12 cellular contexts compared by ENCODE assay signal in the genomic region with DNA sequence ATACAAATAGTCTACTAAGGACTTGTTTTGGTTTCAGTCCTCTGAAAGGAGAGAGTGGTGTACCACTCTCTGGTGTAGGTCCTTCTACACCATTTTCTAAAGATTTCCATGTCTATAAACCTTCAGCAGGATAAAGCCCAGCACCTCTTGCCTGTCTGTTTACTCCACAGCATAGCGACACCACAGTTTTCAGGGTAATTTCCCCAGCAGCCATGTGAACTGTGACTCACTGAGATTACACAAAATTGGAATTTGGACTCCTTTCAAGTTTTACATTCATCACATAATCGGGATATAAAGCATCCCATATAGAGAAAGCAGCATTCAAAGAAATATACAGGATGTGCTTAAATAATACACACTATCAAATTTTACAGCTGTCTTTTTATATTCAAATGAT.
DNase-seq lines count a peak whose midpoint lies in the region; ATAC-seq and TF ChIP-seq lines count a peak whose summit lies in the region.
"Had no signal": no experiment of that assay in that cellular context is flagged by ENCODE, and none has a peak within 500 bp of the region (broad histone marks: within the 10 kb centered on the region; RNA-seq: fewer than 3 reads in every experiment).

No MANE protein-coding gene starts in this region.

- H3K79me2 ChIP-seq in GM23248 (ENCODE audit: insufficient read depth) = no peaks in the 10 kb centered on the region
- H3K79me2 ChIP-seq: parathyroid adenoma had no signal

- H3K9me2 ChIP-seq in GM23248 (ENCODE audit: insufficient read depth) = no peaks in the 10 kb centered on the region

- H3K36me3 Mint-ChIP-seq in effector memory CD8-positive, alpha-beta T cell (ENCODE audit: insufficient read depth) = no peaks in the 10 kb centered on the region
- H3K36me3 Mint-ChIP-seq: activated naive CD4-positive, alpha-beta T cell treated with anti-CD3 and anti-CD28 coated beads, Interleukin-2, amount 50 U/mL, for 72 hours had no signal

- H3K4me1 Mint-ChIP-seq in effector memory CD8-positive, alpha-beta T cell (ENCODE audit: low read depth in 2 of 2) = no peaks in the 10 kb centered on the region

- H3K9me3 ChIP-seq in GM23248 (ENCODE audit: low read depth) (no peaks in the 10 kb centered on the region), RWPE2 (ENCODE audit: severe bottlenecking) (no peaks in the 10 kb centered on the region)

- TF ChIP-seq CTCF in RWPE2 (IDR thresholded peaks at IDR 0.05; ENCODE audit: poor library complexity, severe bottlenecking) = no peak
- no peak for TF ChIP-seq CTCF in fibroblast of mammary gland (conservative IDR thresholded peaks at IDR 0.05; ENCODE audit: control insufficient read depth, insufficient read depth, low read depth, low read length)

- H3K27ac ChIP-seq in GM23248 (peak overlapping the region; percentile 64), RWPE2 (ENCODE audit: poor library complexity, severe bottlenecking) (no peak overlapping the region)
- H3K27ac ChIP-seq: HL-60, parathyroid adenoma had no signal

- WGBS in GM23248 (ENCODE audit: low coverage in 1 of 2, low lambda C conversion rate in 2 of 2, missing lambda C conversion rate in 2 of 2), 2 experiments = 5 to 12% methylated on average over 2 of the region's 2 CpGs

- peak overlapping the region; percentile 53 for H3K9ac ChIP-seq in GM23248
- H3K9ac ChIP-seq: parathyroid adenoma had no signal

- no peaks in the 10 kb centered on the region for H4K20me1 ChIP-seq in GM23248 (ENCODE audit: insufficient read depth)

- no peak overlapping the region for H3K4me3 ChIP-seq in GM23248
- H3K4me3 ChIP-seq in RWPE2 (ENCODE audit: severe bottlenecking) = no peak overlapping the region
- H3K4me3 ChIP-seq in fibroblast of mammary gland (ENCODE audit: control insufficient read depth, low read depth, low read length) = no peak overlapping the region
- H3K4me3 ChIP-seq in skeletal muscle cell (ENCODE audit: low read depth, low read length) = no peak overlapping the region

- peak; percentile 91 for ATAC-seq in RWPE2 (ENCODE audit: low read depth)
- no peak for ATAC-seq in GM21447 (IDR thresholded peaks at IDR 0.05; ENCODE audit: unreplicated experiment)
- no peak for ATAC-seq in effector memory CD8-positive, alpha-beta T cell (replicated peaks)

- peak overlapping the region; percentile 10 for H3K4me2 ChIP-seq in GM23248 (ENCODE audit: unreplicated experiment)

- DNase-seq in GM23248 (peak; percentile 91), RWPE2 (ENCODE audit: low spot score) (no peak), fibroblast of mammary gland (ENCODE audit: low read depth) (peak; percentile 92), skeletal muscle cell (ENCODE audit: low read depth) (peak; percentile 82), cerebellar cortex (ENCODE audit: low spot score) (no peak)
- DNase-seq in effector memory CD8-positive, alpha-beta T cell = no peak
- no peak for DNase-seq in stimulated activated CD4-positive, alpha-beta T cell treated with anti-CD3 and anti-CD28 coated beads, Interleukin-2, amount 100 ng/mL, for 48 hours
- DNase-seq: hypothalamus had no signal

- no peak overlapping the region for H3K4me3 Mint-ChIP-seq in effector memory CD8-positive, alpha-beta T cell

- H2AFZ ChIP-seq in GM23248 = peak overlapping the region; percentile 50
- H2AFZ ChIP-seq: parathyroid adenoma had no signal

- H3K9me3 Mint-ChIP-seq in effector memory CD8-positive, alpha-beta T cell = no peaks in the 10 kb centered on the region
- H3K9me3 Mint-ChIP-seq: activated naive CD4-positive, alpha-beta T cell treated with anti-CD3 and anti-CD28 coated beads, Interleukin-2, amount 50 U/mL, for 72 hours had no signal

- in situ Hi-C loops in GM23248 (cut with MboI) = no loop called here

- no peak overlapping the region for H3K27ac Mint-ChIP-seq in effector memory CD8-positive, alpha-beta T cell
- H3K27ac Mint-ChIP-seq: activated naive CD4-positive, alpha-beta T cell treated with anti-CD3 and anti-CD28 coated beads, Interleukin-2, amount 50 U/mL, for 72 hours had no signal

- H3K27me3 Mint-ChIP-seq in effector memory CD8-positive, alpha-beta T cell = peaks cover 5 to 9% of the 10 kb centered on the region in 2 donors

- H3K36me3 ChIP-seq in GM23248 (ENCODE audit: low read depth) (no peaks in the 10 kb centered on the region), RWPE2 (ENCODE audit: low read depth) (no peaks in the 10 kb centered on the region)

- peaks cover 29% of the 10 kb centered on the region for H3K4me1 ChIP-seq in GM23248 (ENCODE audit: insufficient read depth)
- H3K4me1 ChIP-seq in RWPE2 (ENCODE audit: insufficient read depth, poor library complexity, severe bottlenecking) = peaks cover 19% of the 10 kb centered on the region
- H3K4me1 ChIP-seq: parathyroid adenoma had no signal

- no peaks in the 10 kb centered on the region for H3K27me3 ChIP-seq in GM23248 (replicated peaks; ENCODE audit: insufficient read depth)
- H3K27me3 ChIP-seq in RWPE2 (ENCODE audit: insufficient read depth, poor library complexity, severe bottlenecking) = no peaks in the 10 kb centered on the region

- peaks cover 6% of the 10 kb centered on the region; the same call in 1 of the 2 replicates for H3F3A ChIP-seq in GM23248 (ENCODE audit: insufficient read depth)

Comparison
In these comparisons a context has a peak if more than half of its experiments do, and no peak if none do; other contexts are left out.
1. DNase-seq: peak in GM23248 (single experiment), fibroblast of mammary gland (single experiment) and skeletal muscle cell (single experiment); none in RWPE2 (single experiment), effector memory CD8-positive, alpha-beta T cell (0 of 3), cerebellar cortex (single experiment) and stimulated activated CD4-positive, alpha-beta T cell treated with anti-CD3 and anti-CD28 coated beads, Interleukin-2, amount 100 ng/mL, for 48 hours (0 of 2).